19 cellular contexts compared by ENCODE assay signal in genomic region chr1:1683104-1683905, GRCh38. TPM values are rescaled to one million over a fixed set of nuclear protein-coding genes. Genes with fewer than 3 reads are reported as not detected.
DNase-seq lines count a peak whose midpoint lies in the region; ATAC-seq, FAIRE-seq and TF ChIP-seq lines count a peak whose summit lies in the region.
"Had no signal": no experiment of that assay in that cellular context is flagged by ENCODE, and none has a peak within 500 bp of the region (broad histone marks: within the 10 kb centered on the region; RNA-seq: fewer than 3 reads in every experiment).

No MANE protein-coding gene starts in this region.

- H4K20me1 ChIP-seq in K562 (replicated peaks; ENCODE audit: control insufficient read depth, insufficient read depth, low read length): 0 out of 2 replicates have a peak, but pooled peaks cover 2% of the 10 kb centered on the region

- in situ Hi-C loops in K562 (cut with MboI) (no loop called here), G401 (cut with HindIII; ENCODE audit: low sequenced_read_pairs) (no loop called here)

- peaks cover 5% of the 10 kb centered on the region for H3K9me1 ChIP-seq in K562 (ENCODE audit: control insufficient read depth, insufficient read depth, low read length)

- H3K79me1 ChIP-seq in mesendoderm (ENCODE audit: low read length): peaks cover 19% of the 10 kb centered on the region

- 86% methylated on average over 24 of the region's 26 CpGs for WGBS in K562 (ENCODE audit: insufficient coverage, low coverage, missing lambda C conversion rate)
- WGBS in mesendoderm (ENCODE audit: extremely low coverage, insufficient coverage, low lambda C conversion rate): no CpG with 5 or more reads among the region's 26 CpGs

- H3K36me3 ChIP-seq in K562 (ENCODE audit: control insufficient read depth, insufficient read depth, low read length) (no peaks in the 10 kb centered on the region), mesendoderm (ENCODE audit: control insufficient read depth, insufficient read depth, low read length) (no peaks in the 10 kb centered on the region)

- FAIRE-seq in K562 (lab: Jason Lieb, UNC): no peak
- FAIRE-seq: GM12878, HepG2 had no signal

- H3K79me2 ChIP-seq in K562 (ENCODE audit: control insufficient read depth, insufficient read depth, low read length) (peaks cover 40% of the 10 kb centered on the region), mesendoderm (ENCODE audit: control insufficient read depth, insufficient read depth, low read length) (peaks cover 29% of the 10 kb centered on the region)

- peaks cover 4% of the 10 kb centered on the region for H3K9me3 ChIP-seq in K562 (replicated peaks; ENCODE audit: control insufficient read depth, insufficient read depth, low read depth, low read length)
- H3K9me3 ChIP-seq: SJCRH30 had no signal

- BruUV-seq in K562 (replicated peaks; lab: Mats Ljungman, UMichigan): no TSS peak

- H3K9ac ChIP-seq in K562 (ENCODE audit: insufficient read depth in 1 of 2, low read depth in 2 of 2, low read length in 2 of 2) (peak overlapping the region in 1 of 2 experiments; percentile 27; a peak in 1 of 4 replicates), mesendoderm (ENCODE audit: low read length) (peak overlapping the region; percentile 24)

- H3K4me1 ChIP-seq in K562 (replicated peaks in 1 of 2; ENCODE audit: control insufficient read depth in 2 of 2, insufficient read depth in 2 of 2, low read length in 2 of 2) (peaks cover 3 to 41% of the 10 kb centered on the region in 2 experiments; a peak in 4 of 5 replicates), mesendoderm (ENCODE audit: control insufficient read depth, low read depth, low read length) (peaks cover 8% of the 10 kb centered on the region)
- H3K4me1 ChIP-seq: SJCRH30 had no signal

- POLR2A ChIA-PET in K562 (lab: Yijun Ruan, JAX): interaction anchor here (0.9 to 1.0 kb wide), 2 partner anchors 11 to 14 kb away, joined by 3 read pairs; no protein-coding TSS in a partner anchor

- TF ChIP-seq CTCF in K562 (IDR thresholded peaks at IDR 0.05 in 2 of 3, conservative IDR thresholded peaks at IDR 0.05 in 1 of 3; ENCODE audit: insufficient read depth in 2 of 3, low read depth in 1 of 3, low read length in 3 of 3): no peak
- TF ChIP-seq CTCF in type B pancreatic cell (conservative IDR thresholded peaks at IDR 0.05): no peak

- H3K4ac ChIP-seq in mesendoderm (ENCODE audit: low read depth, low read length): no peak overlapping the region

- ATAC-seq in K562 (no peak), HG03354 (IDR thresholded peaks at IDR 0.05; ENCODE audit: poor library complexity, severe bottlenecking, unreplicated experiment) (no peak), GM21367 (IDR thresholded peaks at IDR 0.05; ENCODE audit: unreplicated experiment) (no peak)
- ATAC-seq: GM12878, HCT116, HepG2 had no signal

- H2AK5ac ChIP-seq in mesendoderm (ENCODE audit: low read length): no peak overlapping the region

- H3K4me1 Mint-ChIP-seq in type B pancreatic cell (ENCODE audit: unreplicated experiment): peaks cover 12% of the 10 kb centered on the region

- H3K23ac ChIP-seq in mesendoderm (ENCODE audit: low read length): no peak overlapping the region

- no peak overlapping the region for H4K8ac ChIP-seq in mesendoderm (ENCODE audit: low read depth, low read length)

- H3K4me2 ChIP-seq in K562 (ENCODE audit: insufficient read depth, low read length) (no peak overlapping the region), mesendoderm (ENCODE audit: low read length) (no peak overlapping the region)

- H3K27ac Mint-ChIP-seq in type B pancreatic cell: peak overlapping the region; percentile 66
- H3K27ac Mint-ChIP-seq: activated naive CD4-positive, alpha-beta T cell treated with anti-CD3 and anti-CD28 coated beads, Interleukin-2, amount 10 ng/mL, durations not matched to agents 7 days and 5 days had no signal

- no peak overlapping the region for H3K18ac ChIP-seq in mesendoderm (ENCODE audit: low read length)

- H2AFZ ChIP-seq in K562 (ENCODE audit: low read depth, low read length): no peak overlapping the region

- no peaks in the 10 kb centered on the region for H3K27me3 Mint-ChIP-seq in type B pancreatic cell
- H3K27me3 Mint-ChIP-seq: activated naive CD4-positive, alpha-beta T cell treated with anti-CD3 and anti-CD28 coated beads, Interleukin-2, amount 10 ng/mL, durations not matched to agents 7 days and 5 days had no signal

- DNase-seq in stimulated activated CD4-positive, alpha-beta T cell treated with anti-CD3 and anti-CD28 coated beads, Interleukin-1b, Interleukin-23, amount 100 ng/mL, for 48 hours: peak; percentile 0
- DNase-seq in stimulated activated CD4-positive, alpha-beta T cell treated with anti-CD3 and anti-CD28 coated beads, Interleukin-15, amount 100 ng/mL, for 24 hours: no peak
- DNase-seq in K562 (ENCODE audit: extremely low read depth in 1 of 4, low spot score in 3 of 4) (peak in 2 of 4 experiments; percentile 13), mesendoderm (peak; percentile 41), type B pancreatic cell (ENCODE audit: extremely low spot score, unreplicated experiment) (no peak), G401 (ENCODE audit: low spot score) (no peak)
- DNase-seq: activated CD4-positive, alpha-beta T cell treated with anti-CD3 and anti-CD28 coated beads for 4 hours; activated naive CD4-positive, alpha-beta T cell treated with anti-CD3 and anti-CD28 coated beads, Interleukin-2, amount 10 ng/mL, durations not matched to agents 7 days and 5 days; caudate nucleus; effector CD8-positive, alpha-beta T cell; hippocampal formation; NCI-H187 treated with DMSO at 0.1 percent for 48 hours; NCI-H510A treated with DMSO at 0.1 percent for 48 hours; SJCRH30 had no signal

- peak overlapping the region; percentile 53 for H3K56ac ChIP-seq in mesendoderm (ENCODE audit: low read length)

- H4K5ac ChIP-seq in mesendoderm (ENCODE audit: low read length): no peak overlapping the region

- H3K36me3 Mint-ChIP-seq in type B pancreatic cell: peaks cover 8% of the 10 kb centered on the region

- H3K4me3 Mint-ChIP-seq in type B pancreatic cell: no peak overlapping the region
- H3K4me3 Mint-ChIP-seq: activated naive CD4-positive, alpha-beta T cell treated with anti-CD3 and anti-CD28 coated beads, Interleukin-2, amount 10 ng/mL, durations not matched to agents 7 days and 5 days had no signal

- H3K9me3 Mint-ChIP-seq in type B pancreatic cell: no peaks in the 10 kb centered on the region
- H3K9me3 Mint-ChIP-seq: activated naive CD4-positive, alpha-beta T cell treated with anti-CD3 and anti-CD28 coated beads, Interleukin-2, amount 10 ng/mL, durations not matched to agents 7 days and 5 days had no signal

- no peak for TF ChIP-seq EP300 in K562 (IDR thresholded peaks at IDR 0.05; ENCODE audit: low read length)

- H2BK120ac ChIP-seq in mesendoderm (ENCODE audit: low read depth, low read length): no peak overlapping the region

- H3K27me3 ChIP-seq in K562 (ENCODE audit: control insufficient read depth in 2 of 2, insufficient read depth in 2 of 2, low read length in 2 of 2) (no peaks in the 10 kb centered on the region), mesendoderm (ENCODE audit: insufficient read depth, low read length, poor library complexity) (no peaks in the 10 kb centered on the region)
- H3K27me3 ChIP-seq: SJCRH30 had no signal

- CTCF ChIA-PET in K562 (lab: Yijun Ruan, JAX; ENCODE audit: low intra/inter-chr PET ratio): interaction anchor here (0.7 kb wide), 1 partner anchor 64 kb away, joined by 3 read pairs; no protein-coding TSS in a partner anchor

- intact Hi-C loops in K562 (cut with micrococcal nuclease): no loop called here

- no peak for TF ChIP-seq POLR2A in K562 (conservative IDR thresholded peaks at IDR 0.05)

- H2BK5ac ChIP-seq in mesendoderm (ENCODE audit: low read length): no peak overlapping the region

- no peak overlapping the region for H3K27ac ChIP-seq in K562 (ENCODE audit: extremely low read depth, low read depth, low read length)
- no peak overlapping the region for H3K27ac ChIP-seq in mesendoderm (ENCODE audit: low read depth, low read length)
- H3K27ac ChIP-seq: SJCRH30 had no signal

- no peak overlapping the region for H3K4me3 ChIP-seq in K562
- no peak overlapping the region for H3K4me3 ChIP-seq in mesendoderm (ENCODE audit: low read length)
- H3K4me3 ChIP-seq: GM12878, SJCRH30 had no signal

- no peak for TF ChIP-seq RAD21 in K562 (CRISPR knock-in tag; conservative IDR thresholded peaks at IDR 0.05 in 1 of 2, IDR thresholded peaks at IDR 0.05 in 1 of 2)

- H2BK15ac ChIP-seq in mesendoderm (replicated peaks; ENCODE audit: low read depth): no peak overlapping the region

RNA-seq across cellular contexts. Expression of gene SLC35E2B, which starts 9.3 kb away (rescaled TPM):
- 99.6 and 161 TPM in 2 replicates for total RNA-seq in K562 (2011; cell fraction: chromatin; rRNA removed; ENCODE audit: low replicate concordance)
- 107 and 109 TPM in 2 replicates for total RNA-seq in K562 (2011; cell fraction: nucleolus; rRNA removed)
- total RNA-seq in K562 (2011; cell fraction: nucleoplasm; rRNA removed): 98.4 and 102 TPM in 2 replicates
- total RNA-seq in K562 (2014; rRNA removed) (18.4 and 22.5 TPM in 2 replicates), K562 (2014; rRNA removed; fragmentation: Illumina TruSeq; extraction: Trizol) (14.8 TPM in 2 replicates), K562 (2015; rRNA removed; fragmentation: Illumina TruSeq; extraction: Trizol) (20.7 and 21.9 TPM in 2 replicates), K562 (2021) (38.9 and 44.6 TPM in 2 replicates), type B pancreatic cell (ENCODE audit: low replicate concordance) (88.8 and 116 TPM in 2 replicates)
- polyA plus RNA-seq in K562 (2011; rRNA removed) (30.8 and 36.5 TPM in 2 replicates), K562 (2014; fragmentation: Illumina TruSeq; extraction: Trizol) (29.5 and 31.5 TPM in 2 replicates), K562 (2014; fragmentation: Nextera tagmentation; extraction: Ambion mirVana) (1 to 10 TPM; 4.7 to 5.2 TPM), K562 (2014; rRNA removed) (29.8 and 34.1 TPM in 2 replicates)
- 33.9 and 35.2 TPM in 2 replicates for polyA plus RNA-seq in K562 (2011; cell fraction: cytosol; rRNA removed)
- polyA plus RNA-seq in K562 (2011; cell fraction: nucleus; rRNA removed): 139 and 182 TPM in 2 replicates
- polyA plus RNA-seq in K562 (2012): 28.9 and 66.9 TPM in 2 replicates
- 19.2 and 25.3 TPM in 2 replicates for polyA minus RNA-seq in K562 (2011; rRNA and poly(A)+ RNA removed)
- 23.7 and 23.9 TPM in 2 replicates for polyA minus RNA-seq in K562 (2011; cell fraction: cytosol; rRNA and poly(A)+ RNA removed)
- polyA minus RNA-seq in K562 (2011; cell fraction: nucleus; rRNA and poly(A)+ RNA removed): 26.0 and 28.7 TPM in 2 replicates
- 16.3 TPM for polyA plus RNA-seq in mesendoderm (2013, experiment 1 of 2)
- polyA plus RNA-seq in mesendoderm (2013, experiment 2 of 2): 15.9 TPM
- total RNA-seq in G401 (2014; rRNA removed; shearing (Covaris generic)): 17.8 and 25.2 TPM in 2 replicates

RNA-seq across cellular contexts. Expression of gene CDK11B, which starts 24.5 kb away (rescaled TPM):
- 24.3 and 27.2 TPM in 2 replicates for total RNA-seq in K562 (2011; cell fraction: chromatin; rRNA removed; ENCODE audit: low replicate concordance)
- total RNA-seq in K562 (2011; cell fraction: nucleolus; rRNA removed): 12.2 and 15.8 TPM in 2 replicates
- 12.0 TPM in 2 replicates for total RNA-seq in K562 (2011; cell fraction: nucleoplasm; rRNA removed)
- total RNA-seq in K562 (2014; rRNA removed) (28.3 and 29.8 TPM in 2 replicates), K562 (2014; rRNA removed; fragmentation: Illumina TruSeq; extraction: Trizol) (13.3 and 18.5 TPM in 2 replicates), K562 (2015; rRNA removed; fragmentation: Illumina TruSeq; extraction: Trizol) (18.6 and 19.5 TPM in 2 replicates), K562 (2021) (27.7 and 34.7 TPM in 2 replicates), type B pancreatic cell (ENCODE audit: low replicate concordance) (21.8 and 26.5 TPM in 2 replicates)
- polyA plus RNA-seq in K562 (2011; rRNA removed) (6.2 and 6.5 TPM in 2 replicates), K562 (2014; fragmentation: Illumina TruSeq; extraction: Trizol) (50.8 and 52.2 TPM in 2 replicates), K562 (2014; fragmentation: Nextera tagmentation; extraction: Ambion mirVana) (1 to 10 TPM; 2.8 to 3.1 TPM), K562 (2014; rRNA removed) (33.1 and 42.2 TPM in 2 replicates)
- 6.4 and 10.3 TPM in 2 replicates for polyA plus RNA-seq in K562 (2011; cell fraction: cytosol; rRNA removed)
- polyA plus RNA-seq in K562 (2011; cell fraction: nucleus; rRNA removed): 28.0 and 40.4 TPM in 2 replicates
- polyA plus RNA-seq in K562 (2012): 42.4 and 48.6 TPM in 2 replicates
- polyA minus RNA-seq in K562 (2011; rRNA and poly(A)+ RNA removed): 2.8 and 3.3 TPM in 2 replicates
- polyA minus RNA-seq in K562 (2011; cell fraction: cytosol; rRNA and poly(A)+ RNA removed): 5.3 and 6.9 TPM in 2 replicates
- 3.8 and 5.3 TPM in 2 replicates for polyA minus RNA-seq in K562 (2011; cell fraction: nucleus; rRNA and poly(A)+ RNA removed)
- polyA plus RNA-seq in mesendoderm (2013, experiment 1 of 2): 39.1 TPM
- polyA plus RNA-seq in mesendoderm (2013, experiment 2 of 2): 38.3 TPM
- 7.5 and 12.9 TPM in 2 replicates for total RNA-seq in G401 (2014; rRNA removed; shearing (Covaris generic))

RNA-seq across cellular contexts. Expression of gene CDK11A, which starts 40.9 kb away (rescaled TPM):
- 123 and 215 TPM in 2 replicates for total RNA-seq in K562 (2011; cell fraction: chromatin; rRNA removed; ENCODE audit: low replicate concordance)
- 128 and 164 TPM in 2 replicates for total RNA-seq in K562 (2011; cell fraction: nucleolus; rRNA removed)
- total RNA-seq in K562 (2011; cell fraction: nucleoplasm; rRNA removed): 71.6 and 88.8 TPM in 2 replicates
- 44.4 and 48.8 TPM in 2 replicates for total RNA-seq in K562 (2014; rRNA removed)
- 15.2 and 18.4 TPM in 2 replicates for total RNA-seq in K562 (2014; rRNA removed; fragmentation: Illumina TruSeq; extraction: Trizol)
- 33.6 and 43.9 TPM in 2 replicates for total RNA-seq in K562 (2015; rRNA removed; fragmentation: Illumina TruSeq; extraction: Trizol)
- 58.5 and 71.0 TPM in 2 replicates for total RNA-seq in K562 (2021)
- 13.0 and 17.4 TPM in 2 replicates for polyA plus RNA-seq in K562 (2011; rRNA removed)
- 10.4 and 24.1 TPM in 2 replicates for polyA plus RNA-seq in K562 (2011; cell fraction: cytosol; rRNA removed)
- polyA plus RNA-seq in K562 (2011; cell fraction: nucleus; rRNA removed): 167 and 314 TPM in 2 replicates
- 54.0 and 63.7 TPM in 2 replicates for polyA plus RNA-seq in K562 (2012)
- polyA plus RNA-seq in K562 (2014; fragmentation: Illumina TruSeq; extraction: Trizol): 49.8 and 53.1 TPM in 2 replicates
- 1 to 10 TPM; 4.5 to 8.4 TPM for polyA plus RNA-seq in K562 (2014; fragmentation: Nextera tagmentation; extraction: Ambion mirVana)
- polyA plus RNA-seq in K562 (2014; rRNA removed): 49.5 and 67.0 TPM in 2 replicates
- 8.1 and 9.7 TPM in 2 replicates for polyA minus RNA-seq in K562 (2011; rRNA and poly(A)+ RNA removed)
- 143 and 147 TPM in 2 replicates for polyA minus RNA-seq in K562 (2011; cell fraction: cytosol; rRNA and poly(A)+ RNA removed)
- polyA minus RNA-seq in K562 (2011; cell fraction: nucleus; rRNA and poly(A)+ RNA removed): 39.7 and 41.0 TPM in 2 replicates
- 23.7 TPM for polyA plus RNA-seq in mesendoderm (2013, experiment 1 of 2)
- polyA plus RNA-seq in mesendoderm (2013, experiment 2 of 2): 25.4 TPM
- 45.9 and 47.0 TPM in 2 replicates for total RNA-seq in type B pancreatic cell (ENCODE audit: low replicate concordance)
- total RNA-seq in G401 (2014; rRNA removed; shearing (Covaris generic)): 8.6 and 11.7 TPM in 2 replicates

RNA-seq across cellular contexts. Expression of gene MMP23B, which starts 51.3 kb away (rescaled TPM):
- total RNA-seq in K562 (2011; cell fraction: chromatin; rRNA removed; ENCODE audit: low replicate concordance): 1.7 and 4.4 TPM in 2 replicates
- total RNA-seq in K562 (2011; cell fraction: nucleolus; rRNA removed): 4.9 and 5.5 TPM in 2 replicates
- 1.3 and 2.1 TPM in 2 replicates for total RNA-seq in K562 (2011; cell fraction: nucleoplasm; rRNA removed)
- total RNA-seq in K562 (2014; rRNA removed): 0.65 and 1.2 TPM in 2 replicates
- not detected in 2 replicates for total RNA-seq in K562 (2014; rRNA removed; fragmentation: Illumina TruSeq; extraction: Trizol)
- not detected in 2 replicates for total RNA-seq in K562 (2015; rRNA removed; fragmentation: Illumina TruSeq; extraction: Trizol)
- total RNA-seq in K562 (2021): 0.38 and 1.3 TPM in 2 replicates
- 0.30 and 0.45 TPM in 2 replicates for polyA plus RNA-seq in K562 (2011; rRNA removed)
- 0.27 and 1.3 TPM in 2 replicates for polyA plus RNA-seq in K562 (2011; cell fraction: cytosol; rRNA removed)
- 2.7 and 9.6 TPM in 2 replicates for polyA plus RNA-seq in K562 (2011; cell fraction: nucleus; rRNA removed)
- 0.83 and 2.5 TPM in 2 replicates for polyA plus RNA-seq in K562 (2012)
- polyA plus RNA-seq in K562 (2014; fragmentation: Illumina TruSeq; extraction: Trizol): not detected in 2 replicates
- not detected for polyA plus RNA-seq in K562 (2014; fragmentation: Nextera tagmentation; extraction: Ambion mirVana)
- 0.28 and 0.80 TPM in 2 replicates for polyA plus RNA-seq in K562 (2014; rRNA removed)
- not detected in 2 replicates for polyA minus RNA-seq in K562 (2011; rRNA and poly(A)+ RNA removed)
- polyA minus RNA-seq in K562 (2011; cell fraction: cytosol; rRNA and poly(A)+ RNA removed): not detected in 2 replicates
- 0.44 and 2.0 TPM in 2 replicates for polyA minus RNA-seq in K562 (2011; cell fraction: nucleus; rRNA and poly(A)+ RNA removed)
- polyA plus RNA-seq in mesendoderm (2013, experiment 1 of 2): 7.0 TPM
- polyA plus RNA-seq in mesendoderm (2013, experiment 2 of 2): 6.5 TPM
- total RNA-seq in type B pancreatic cell (ENCODE audit: low replicate concordance): 2.2 and 6.8 TPM in 2 replicates
- 1.1 and 1.3 TPM in 2 replicates for total RNA-seq in G401 (2014; rRNA removed; shearing (Covaris generic))

Comparison
In these comparisons a context has a peak if more than half of its experiments do, and no peak if none do; other contexts are left out.
1. DNase-seq: peak in stimulated activated CD4-positive, alpha-beta T cell treated with anti-CD3 and anti-CD28 coated beads, Interleukin-1b, Interleukin-23, amount 100 ng/mL, for 48 hours (single experiment) and mesendoderm (single experiment); none in stimulated activated CD4-positive, alpha-beta T cell treated with anti-CD3 and anti-CD28 coated beads, Interleukin-15, amount 100 ng/mL, for 24 hours (single experiment), type B pancreatic cell (single experiment) and G401 (single experiment).